In genomic region chr22:30709980-30710379, GRCh38 we compare ENCODE assay signal across 8 cellular contexts. TPM values are rescaled to one million over a fixed set of nuclear protein-coding genes. Genes with fewer than 3 reads are reported as not detected.
DNase-seq lines count a peak whose midpoint lies in the region; ATAC-seq, FAIRE-seq and TF ChIP-seq lines count a peak whose summit lies in the region.
"Not testable (repeated sequence)": the region's sequence is repeated elsewhere in the genome, so short reads cannot be mapped to it uniquely, and the experiment has no call there.

No MANE protein-coding gene starts in this region.

- not testable (repeated sequence) for H3K9ac ChIP-seq in GM12878 (ENCODE audit: control insufficient read depth, insufficient read depth, low read length)

- H3K36me3 ChIP-seq in GM12878 (ENCODE audit: control insufficient read depth in 2 of 2, insufficient read depth in 2 of 2, low read length in 1 of 2), result not testable (repeated sequence)

- H3K4me3 Mint-ChIP-seq in Calu3 (ENCODE audit: low read depth, unreplicated experiment); activated CD4-positive, alpha-beta T cell treated with anti-CD3 and anti-CD28 coated beads for 36 hours: not testable (repeated sequence)

- H3K9me3 ChIP-seq in GM12878 (replicated peaks; ENCODE audit: control insufficient read depth, insufficient read depth, low read length), result not testable (repeated sequence)

- H3K9me3 Mint-ChIP-seq in Calu3 (ENCODE audit: low read depth, unreplicated experiment); activated CD4-positive, alpha-beta T cell treated with anti-CD3 and anti-CD28 coated beads for 36 hours (ENCODE audit: low read depth): not testable (repeated sequence)

- not testable (repeated sequence) for TF ChIP-seq RAD21 in GM12878 (IDR thresholded peaks at IDR 0.05; ENCODE audit: insufficient read depth, low read depth, low read length)

- not testable (repeated sequence) for H3K36me3 Mint-ChIP-seq in Calu3 (ENCODE audit: insufficient read depth, unreplicated experiment); activated CD4-positive, alpha-beta T cell treated with anti-CD3 and anti-CD28 coated beads for 36 hours (ENCODE audit: low read depth)

- FAIRE-seq in GM12878 (lab: Jason Lieb, UNC), result not testable (repeated sequence)

- intact Hi-C loops in Calu3 (cut with micrococcal nuclease; ENCODE audit: unreplicated experiment); activated CD4-positive, alpha-beta T cell treated with anti-CD3 and anti-CD28 coated beads for 36 hours (cut with DNase I, micrococcal nuclease); GM12878 (cut with micrococcal nuclease; ENCODE audit: unreplicated experiment): not testable (repeated sequence)

- SMC1A ChIA-PET in GM12878 (lab: Charles Lee; ENCODE audit: uncharacterized antibody, unreplicated experiment), result interaction anchor here (0.6 to 1.6 kb wide), 4 partner anchors 9 to 292 kb away, joined by 3 to 5 read pairs (median 3); no protein-coding TSS in a partner anchor

- whole genome bisulfite sequencing in GM12878 (ENCODE audit: insufficient coverage, insufficient replicate concordance, low lambda C conversion rate, missing lambda C conversion rate), result 33% methylated on average over 6 of the region's 6 CpGs

- not testable (repeated sequence) for H3K4me1 Mint-ChIP-seq in Calu3 (ENCODE audit: low read depth, unreplicated experiment)
- H3K4me1 Mint-ChIP-seq in activated CD4-positive, alpha-beta T cell treated with anti-CD3 and anti-CD28 coated beads for 36 hours, result peaks cover 19% of the 10 kb centered on the region

- peak; percentile 10 for DNase-seq in Calu3
- peak; percentile 46 for DNase-seq in NK-92 treated with Interleukin-12 subunit alpha and Interleukin-12 subunit beta, amount 100 ng/mL, for 24 hours (lab: John Stamatoyannopoulos, UW)
- DNase-seq in activated CD4-positive, alpha-beta T cell treated with anti-CD3 and anti-CD28 coated beads for 36 hours, result peak; percentile 30
- peak; percentile 30 for DNase-seq in activated T-cell treated with anti-CD3 and anti-CD28 coated beads for 48 hours (ENCODE audit: low read depth)
- peak; percentile 32 for DNase-seq in GM12878 (ENCODE audit: low read depth, low spot score)
- not testable (repeated sequence) for DNase-seq in epithelial cell of prostate (ENCODE audit: low read depth, low spot score)
- peak; percentile 9 for DNase-seq in renal cortical epithelial cell (ENCODE audit: low read depth)
- DNase-seq in stimulated activated CD8-positive, alpha-beta memory T cell treated with anti-CD3 and anti-CD28 coated beads, Interleukin-4, amount 100 ng/mL, for 48 hours, result peak; percentile 57

- TF ChIP-seq POLR2A in GM12878 (IDR thresholded peaks at IDR 0.05; ENCODE audit: low read depth, low read length), result not testable (repeated sequence)

- RAD21 ChIA-PET in GM12878 (lab: Charles Lee; ENCODE audit: unreplicated experiment), result not testable (repeated sequence)

- TF ChIP-seq CTCF in Calu3 (IDR thresholded peaks at IDR 0.05; ENCODE audit: unreplicated experiment); GM12878 (IDR thresholded peaks at IDR 0.05 in 2 of 3, conservative IDR thresholded peaks at IDR 0.05 in 1 of 3; ENCODE audit: control insufficient read depth in 2 of 3, extremely low read depth in 1 of 3, insufficient read depth in 1 of 3, low read depth in 3 of 3, low read length in 3 of 3): not testable (repeated sequence)

- H3K27me3 Mint-ChIP-seq in Calu3 (ENCODE audit: unreplicated experiment); activated CD4-positive, alpha-beta T cell treated with anti-CD3 and anti-CD28 coated beads for 36 hours: not testable (repeated sequence)

- H4K20me1 ChIP-seq in GM12878 (ENCODE audit: control insufficient read depth, insufficient read depth), result not testable (repeated sequence)

- not testable (repeated sequence) for TF ChIP-seq EP300 in GM12878 (IDR thresholded peaks at IDR 0.05; ENCODE audit: borderline replicate concordance in 1 of 2, control insufficient read depth in 1 of 2, low read depth in 2 of 2, low read length in 2 of 2)

- not testable (repeated sequence) for H3K79me2 ChIP-seq in GM12878 (ENCODE audit: control insufficient read depth, insufficient read depth, low read length)

- not testable (repeated sequence) for H3K27ac ChIP-seq in GM12878 (ENCODE audit: control insufficient read depth, insufficient read depth)
- H3K27ac ChIP-seq in epithelial cell of prostate, result peak overlapping the region; percentile 45

- POLR2A ChIA-PET in activated CD4-positive, alpha-beta T cell treated with anti-CD3 and anti-CD28 coated beads for 36 hours (lab: Charles Lee), result not testable (repeated sequence)
- POLR2A ChIA-PET in GM12878 (lab: Charles Lee), result interaction anchor here (1.1 kb wide), 1 partner anchor 212 kb away, joined by 3 read pairs; no protein-coding TSS in a partner anchor

- H3K4me3 ChIP-seq in GM12878, result not testable (repeated sequence)

- H3K4me2 ChIP-seq in GM12878 (ENCODE audit: control insufficient read depth, insufficient read depth), result 0 out of 2 replicates have a peak overlapping the region, but pooled peaks have one; percentile 8

- H3K27ac Mint-ChIP-seq in Calu3 (ENCODE audit: unreplicated experiment); activated CD4-positive, alpha-beta T cell treated with anti-CD3 and anti-CD28 coated beads for 36 hours: not testable (repeated sequence)

- in situ Hi-C loops in GM12878 (cut with MboI), result not testable (repeated sequence)

- CTCF ChIA-PET in Calu3 (lab: Charles Lee), result interaction anchor here (0.7 kb wide), 2 partner anchors 82 to 451 kb away, joined by 3 read pairs; no protein-coding TSS in a partner anchor
- CTCF ChIA-PET in activated CD4-positive, alpha-beta T cell treated with anti-CD3 and anti-CD28 coated beads for 36 hours (lab: Charles Lee), result not testable (repeated sequence)
- CTCF ChIA-PET in GM12878 (lab: Yijun Ruan, JAX), result interaction anchor here (1.7 kb wide), 1 partner anchor 45 kb away, joined by 6 read pairs; no protein-coding TSS in a partner anchor

- not testable (repeated sequence) for H3K27me3 ChIP-seq in GM12878 (replicated peaks in 1 of 2; ENCODE audit: control insufficient read depth in 2 of 2, insufficient read depth in 2 of 2, low read length in 1 of 2)

- not testable (repeated sequence) for H2AFZ ChIP-seq in GM12878 (ENCODE audit: control insufficient read depth, low read depth, low read length)

- not testable (repeated sequence) for BruUV-seq in Calu3 (replicated peaks; lab: Mats Ljungman, UMichigan); GM12878 (replicated peaks; lab: Mats Ljungman, UMichigan)

- ATAC-seq in activated CD4-positive, alpha-beta T cell treated with anti-CD3 and anti-CD28 coated beads for 36 hours, result not testable (repeated sequence)
- peak; percentile 50 for ATAC-seq in GM12878

- H3K4me1 ChIP-seq in GM12878 (ENCODE audit: control insufficient read depth, insufficient read depth, low read length), result peaks cover 30% of the 10 kb centered on the region

TF ChIP-seq in GM12878, 131 proteins besides CTCF, POLR2A, EP300 and RAD21:
- TF ChIP-seq GABPA (IDR thresholded peaks at IDR 0.05; ENCODE audit: low read depth) (0 out of 2 replicates have a peak, but pooled peaks have one; percentile 14), NR2F1 (conservative IDR thresholded peaks at IDR 0.05) (peak; percentile 55), MTA2 (IDR thresholded peaks at IDR 0.05; ENCODE audit: low read depth) (peak; percentile 25; the same call in 1 of the 2 replicates)

RNA-seq across cellular contexts. Expression of gene OSBP2, which starts 15.3 kb away (rescaled TPM):
- total RNA-seq in Calu3 (2022) (5.2 and 7.9 TPM in 2 replicates), GM12878 (2014; rRNA removed) (5.0 and 5.8 TPM in 2 replicates), GM12878 (2014; rRNA removed; fragmentation: Illumina TruSeq; extraction: Trizol) (3.4 and 3.5 TPM in 2 replicates), GM12878 (2021) (7.3 and 7.7 TPM in 2 replicates), renal cortical epithelial cell (1.4 and 1.5 TPM in 2 replicates)
- 1 to 10 TPM; 1.2 to 1.4 TPM for total RNA-seq in activated CD4-positive, alpha-beta T cell treated with anti-CD3 and anti-CD28 coated beads for 36 hours
- 3.7 and 5.0 TPM in 2 replicates for total RNA-seq in GM12878 (2013; cell fraction: nucleolus; rRNA removed)
- 0.49 TPM for polyA plus RNA-seq in GM12878 (2011; ENCODE audit: low read depth)
- polyA plus RNA-seq in GM12878 (2011; rRNA removed) (0.39 and 0.77 TPM in 2 replicates), GM12878 (2014; fragmentation: Illumina TruSeq; extraction: Trizol) (2.8 and 4.5 TPM in 2 replicates), GM12878 (2014; fragmentation: Nextera tagmentation; extraction: Ambion mirVana) (under 1 TPM; 0.11 to 0.26 TPM), GM12878 (2014; rRNA removed) (5.0 and 5.7 TPM in 2 replicates), GM12878 (2016; fragmentation: Nextera tagmentation; extraction: Ambion mirVana) (1 to 10 TPM; 3.5 to 3.7 TPM)
- polyA plus RNA-seq in GM12878 (2011; cell fraction: cytosol; rRNA removed), result 0.46 and 0.74 TPM in 2 replicates
- 1.1 and 1.2 TPM in 2 replicates for polyA plus RNA-seq in GM12878 (2011; cell fraction: nucleus; rRNA removed)
- 0.91 and 1.3 TPM in 2 replicates for polyA plus RNA-seq in GM12878 (2012)
- 0.77 and 1.2 TPM in 2 replicates for polyA minus RNA-seq in GM12878 (2011; rRNA and poly(A)+ RNA removed)
- 2.0 and 2.1 TPM in 2 replicates for polyA minus RNA-seq in GM12878 (2011; cell fraction: cytosol; rRNA and poly(A)+ RNA removed)
- polyA minus RNA-seq in GM12878 (2011; cell fraction: nucleus; rRNA and poly(A)+ RNA removed), result 0.85 and 1.7 TPM in 2 replicates

RNA-seq across cellular contexts. Expression of gene DUSP18, which starts 42.3 kb away (rescaled TPM):
- total RNA-seq in Calu3 (2022) (10.7 and 11.6 TPM in 2 replicates), GM12878 (2014; rRNA removed) (4.9 and 8.2 TPM in 2 replicates), GM12878 (2014; rRNA removed; fragmentation: Illumina TruSeq; extraction: Trizol) (5.5 TPM in 2 replicates), GM12878 (2021) (7.0 and 7.2 TPM in 2 replicates), renal cortical epithelial cell (8.2 and 19.5 TPM in 2 replicates)
- total RNA-seq in activated CD4-positive, alpha-beta T cell treated with anti-CD3 and anti-CD28 coated beads for 36 hours, result 1 to 10 TPM; 7.8 to 8.5 TPM
- total RNA-seq in GM12878 (2013; cell fraction: nucleolus; rRNA removed), result 15.8 and 16.5 TPM in 2 replicates
- polyA plus RNA-seq in GM12878 (2011; ENCODE audit: low read depth), result 3.0 TPM
- polyA plus RNA-seq in GM12878 (2011; rRNA removed) (7.4 and 11.3 TPM in 2 replicates), GM12878 (2014; fragmentation: Illumina TruSeq; extraction: Trizol) (7.1 and 7.2 TPM in 2 replicates), GM12878 (2014; fragmentation: Nextera tagmentation; extraction: Ambion mirVana) (1 to 10 TPM; 1.9 to 2.5 TPM), GM12878 (2014; rRNA removed) (7.5 and 8.9 TPM in 2 replicates), GM12878 (2016; fragmentation: Nextera tagmentation; extraction: Ambion mirVana) (10 to 100 TPM; 10.9 to 11.9 TPM)
- 22.0 TPM in 2 replicates for polyA plus RNA-seq in GM12878 (2011; cell fraction: cytosol; rRNA removed)
- polyA plus RNA-seq in GM12878 (2011; cell fraction: nucleus; rRNA removed), result 8.9 and 10.6 TPM in 2 replicates
- 3.1 and 3.6 TPM in 2 replicates for polyA plus RNA-seq in GM12878 (2012)
- polyA minus RNA-seq in GM12878 (2011; rRNA and poly(A)+ RNA removed), result 20.3 and 21.1 TPM in 2 replicates
- 5.1 and 6.4 TPM in 2 replicates for polyA minus RNA-seq in GM12878 (2011; cell fraction: cytosol; rRNA and poly(A)+ RNA removed)
- polyA minus RNA-seq in GM12878 (2011; cell fraction: nucleus; rRNA and poly(A)+ RNA removed), result 5.9 and 11.1 TPM in 2 replicates
